ENCODE assay signal across 23 cellular contexts in the genomic region with DNA sequence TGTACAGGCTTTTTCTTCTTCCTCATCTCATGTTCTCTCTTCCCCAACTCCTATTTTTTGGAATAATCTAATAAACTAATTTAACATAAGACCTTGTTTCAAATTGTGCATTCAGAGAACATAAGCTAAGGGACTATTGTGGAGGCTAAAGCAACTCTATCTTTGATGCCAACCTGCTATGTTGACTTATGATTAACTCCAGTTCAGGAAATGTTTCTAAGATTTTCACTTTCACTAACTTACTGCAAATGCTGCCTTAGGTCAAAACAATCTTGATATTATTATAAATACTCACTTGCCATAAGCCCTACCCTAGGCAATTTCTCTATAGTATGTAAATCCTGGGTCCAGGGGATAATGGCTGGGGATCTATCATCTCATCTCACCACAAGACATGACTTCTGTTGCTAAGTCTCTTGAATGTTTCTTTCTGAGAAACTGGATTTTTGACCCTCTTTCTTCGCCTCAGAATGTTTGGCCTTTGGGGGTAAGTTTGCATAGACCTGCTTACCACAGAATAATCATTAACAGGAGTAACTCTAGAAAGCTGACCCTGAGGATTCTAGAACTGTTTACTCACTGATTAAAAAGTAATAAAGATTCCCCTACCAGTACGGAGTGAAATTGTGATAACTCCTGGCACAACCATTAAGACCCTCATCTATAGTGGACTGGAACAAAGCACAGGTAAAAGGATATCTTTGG.
DNase-seq lines count a peak whose midpoint lies in the region; ATAC-seq and TF ChIP-seq lines count a peak whose summit lies in the region.
"Had no signal": no experiment of that assay in that cellular context is flagged by ENCODE, and none has a peak within 500 bp of the region (broad histone marks: within the 10 kb centered on the region; RNA-seq: fewer than 3 reads in every experiment).

No MANE protein-coding gene starts in this region.

- H3K4me3 Mint-ChIP-seq in glutamatergic neuron (ENCODE audit: unreplicated experiment), result no peak overlapping the region
- H3K4me3 Mint-ChIP-seq: activated naive CD8-positive, alpha-beta T cell treated with anti-CD3 and anti-CD28 coated beads for 36 hours; activated T-cell treated with anti-CD3 and anti-CD28 coated beads, Interleukin-2, amount 50 U/mL, for 4 hours; CD4-positive, CD25-positive, alpha-beta regulatory T cell had no signal

- no peaks in the 10 kb centered on the region for H3K36me3 Mint-ChIP-seq in glutamatergic neuron (ENCODE audit: unreplicated experiment)
- H3K36me3 Mint-ChIP-seq: activated naive CD8-positive, alpha-beta T cell treated with anti-CD3 and anti-CD28 coated beads for 36 hours had no signal

- H3K4me3 ChIP-seq in epithelial cell of proximal tubule (ENCODE audit: low read depth, low read length), result peak overlapping the region; percentile 50
- H3K4me3 ChIP-seq: breast epithelium, left ventricle myocardium inferior, MG63, tibial nerve had no signal

- TF ChIP-seq CTCF in epithelial cell of proximal tubule (conservative IDR thresholded peaks at IDR 0.05; ENCODE audit: low read depth, low read length) (no peak), glutamatergic neuron (IDR thresholded peaks at IDR 0.05; ENCODE audit: partially characterized antibody, unreplicated experiment) (no peak)

- H3K9me3 Mint-ChIP-seq in glutamatergic neuron (ENCODE audit: unreplicated experiment), result no peaks in the 10 kb centered on the region

- H3K4me1 Mint-ChIP-seq in glutamatergic neuron (ENCODE audit: low read depth, unreplicated experiment), result no peaks in the 10 kb centered on the region
- H3K4me1 Mint-ChIP-seq: activated naive CD8-positive, alpha-beta T cell treated with anti-CD3 and anti-CD28 coated beads for 36 hours; CD4-positive, CD25-positive, alpha-beta regulatory T cell had no signal

- DNase-seq in epithelial cell of proximal tubule (ENCODE audit: low read depth) (peak; percentile 85), glutamatergic neuron (no peak), SKM-1 treated with dmso at 0.1 percent for 144 hours (lab: John Stamatoyannopoulos, UW; ENCODE audit: unreplicated experiment) (no peak), GF-D8 (lab: John Stamatoyannopoulos, UW) (no peak)
- DNase-seq: activated CD4-positive, alpha-beta T cell treated with anti-CD3 and anti-CD28 coated beads, Interleukin-2, amount 50 U/mL, for 48 hours; activated naive CD8-positive, alpha-beta T cell treated with anti-CD3 and anti-CD28 coated beads for 36 hours; activated T-cell treated with anti-CD3 and anti-CD28 coated beads, Interleukin-2, amount 50 U/mL, for 4 hours; CD4-positive, CD25-positive, alpha-beta regulatory T cell; effector CD4-positive, alpha-beta T cell; EL; hypothalamus; left ventricle myocardium inferior; MG63; NCI-H2029 treated with DMSO at 0.1 percent for 48 hours; NCI-H526; OCI-M1; stimulated activated CD4-positive, alpha-beta T cell treated with anti-CD3 and anti-CD28 coated beads, Interleukin-4, amount 100 ng/mL, for 4 hours had no signal

- ATAC-seq in GM18498 (IDR thresholded peaks at IDR 0.05; ENCODE audit: unreplicated experiment) (peak; percentile 58), GM19467 (IDR thresholded peaks at IDR 0.05; ENCODE audit: unreplicated experiment) (peak; percentile 64), HG02981 (IDR thresholded peaks at IDR 0.05; ENCODE audit: unreplicated experiment) (peak; percentile 81), HG02840 (IDR thresholded peaks at IDR 0.05; ENCODE audit: low FRiP score, unreplicated experiment) (no peak)
- ATAC-seq: activated T-cell treated with anti-CD3 and anti-CD28 coated beads, Interleukin-2, amount 50 U/mL, for 4 hours had no signal

- H3K27ac Mint-ChIP-seq in glutamatergic neuron (ENCODE audit: unreplicated experiment), result no peak overlapping the region
- H3K27ac Mint-ChIP-seq: activated naive CD8-positive, alpha-beta T cell treated with anti-CD3 and anti-CD28 coated beads for 36 hours; CD4-positive, CD25-positive, alpha-beta regulatory T cell had no signal

- H3K27me3 Mint-ChIP-seq in glutamatergic neuron (ENCODE audit: unreplicated experiment), result peaks cover 2% of the 10 kb centered on the region
- H3K27me3 Mint-ChIP-seq: activated naive CD8-positive, alpha-beta T cell treated with anti-CD3 and anti-CD28 coated beads for 36 hours had no signal
